ENCODE assay signal across 35 cellular contexts in the genomic region with DNA sequence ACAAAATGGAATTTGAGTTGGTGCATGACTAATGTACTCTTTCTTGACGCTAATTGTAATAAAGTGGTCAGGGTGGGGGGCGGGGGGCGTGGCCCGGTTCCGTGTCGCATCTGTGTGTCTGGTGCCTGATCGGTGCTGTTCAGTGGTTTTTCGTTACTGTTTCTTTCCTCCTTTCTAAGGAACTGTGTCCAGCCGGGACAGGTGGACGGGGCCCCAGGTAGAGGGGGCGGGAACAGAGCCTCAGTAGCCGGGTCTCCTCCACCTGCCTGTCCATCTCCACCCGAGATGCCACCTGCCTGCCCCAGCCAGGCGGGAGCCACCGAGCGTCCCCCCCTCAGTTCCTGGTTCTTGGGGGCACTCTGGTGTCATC. TPM values are rescaled to one million over a fixed set of nuclear protein-coding genes. Genes with fewer than 3 reads are reported as not detected.
"Had no signal": no experiment of that assay in that cellular context is flagged by ENCODE, and none has a peak within 500 bp of the region (broad histone marks: within the 10 kb centered on the region; RNA-seq: fewer than 3 reads in every experiment).

No MANE protein-coding gene starts in this region.

- H3K4me1 ChIP-seq: gastrocnemius medialis, neural progenitor cell, prostate gland, vagina had no signal

- H3K4me1 Mint-ChIP-seq: neural progenitor cell had no signal

- H3K36me3 Mint-ChIP-seq: stimulated activated effector memory CD8-positive, alpha-beta T cell treated with anti-CD3 and anti-CD28 coated beads, Interleukin-12 subunit alpha, Interleukin-12 subunit beta, amount 100 ng/mL, for 72 hours had no signal

- H3K4me3 Mint-ChIP-seq: naive thymus-derived CD4-positive, alpha-beta T cell; neural progenitor cell; stimulated activated effector memory CD8-positive, alpha-beta T cell treated with anti-CD3 and anti-CD28 coated beads, Interleukin-12 subunit alpha, Interleukin-12 subunit beta, amount 100 ng/mL, for 72 hours had no signal

- H3K4me2 ChIP-seq: hepatocyte, neural progenitor cell had no signal

- ATAC-seq: esophagus mucosa; gastrocnemius medialis; heart left ventricle; left lobe of liver; naive thymus-derived CD4-positive, alpha-beta T cell; right cardiac atrium had no signal

- H3K9me3 ChIP-seq: prostate gland, thyroid gland, vagina had no signal

- H3K27ac Mint-ChIP-seq: naive thymus-derived CD4-positive, alpha-beta T cell; nephron; neural progenitor cell; stimulated activated effector memory CD8-positive, alpha-beta T cell treated with anti-CD3 and anti-CD28 coated beads, Interleukin-12 subunit alpha, Interleukin-12 subunit beta, amount 100 ng/mL, for 72 hours had no signal

- H3K27me3 ChIP-seq: vagina had no signal

- H3K27ac ChIP-seq: dorsolateral prefrontal cortex, epithelial cell of prostate, gastrocnemius medialis, heart left ventricle, hepatocyte, neural progenitor cell, prostate gland, sigmoid colon, stomach, thyroid gland, vagina had no signal

- H3K9me3 Mint-ChIP-seq: stimulated activated effector memory CD8-positive, alpha-beta T cell treated with anti-CD3 and anti-CD28 coated beads, Interleukin-12 subunit alpha, Interleukin-12 subunit beta, amount 100 ng/mL, for 72 hours had no signal

- H3K9ac ChIP-seq: neural progenitor cell had no signal

- DNase-seq: dorsolateral prefrontal cortex; effector CD4-positive, alpha-beta T cell; foreskin fibroblast; gastrocnemius medialis; heart left ventricle; mesenchymal stem cell; midbrain; naive thymus-derived CD4-positive, alpha-beta T cell; nucleus accumbens; sigmoid colon; stimulated activated CD4-positive, alpha-beta T cell treated with anti-CD3 and anti-CD28 coated beads, Interleukin-2, amount 100 ng/mL, for 24 hours; stimulated activated CD4-positive, alpha-beta T cell treated with anti-CD3 and anti-CD28 coated beads, Interleukin-4, amount 100 ng/mL, for 24 hours; stimulated activated naive CD4-positive, alpha-beta T cell treated with Interleukin-2 at 50 U/mL for 16 hours; stomach; thyroid gland; trophoblast cell had no signal

- H3K4me3 ChIP-seq: dorsolateral prefrontal cortex, gastrocnemius medialis, heart left ventricle, hepatocyte, lung, neural progenitor cell, prostate gland, sigmoid colon, stomach, thyroid gland, vagina had no signal

- H3K36me3 ChIP-seq: gastrocnemius medialis, heart left ventricle, neural progenitor cell, prostate gland, sigmoid colon, stomach, thyroid gland, vagina had no signal

RNA-seq across cellular contexts. Expression of a gene that starts 26.3 kb away (rescaled TPM):
- total RNA-seq: dorsolateral prefrontal cortex; esophagus mucosa; gastrocnemius medialis; glomerular endothelial cell; heart left ventricle; kidney; liver; lung; naive thymus-derived CD4-positive, alpha-beta T cell; osteocyte; prostate gland; right cardiac atrium; sigmoid colon; skeletal muscle tissue; subcutaneous adipose tissue; temporal lobe; thyroid gland; ureter; vagina had no signal
